In the genomic region with DNA sequence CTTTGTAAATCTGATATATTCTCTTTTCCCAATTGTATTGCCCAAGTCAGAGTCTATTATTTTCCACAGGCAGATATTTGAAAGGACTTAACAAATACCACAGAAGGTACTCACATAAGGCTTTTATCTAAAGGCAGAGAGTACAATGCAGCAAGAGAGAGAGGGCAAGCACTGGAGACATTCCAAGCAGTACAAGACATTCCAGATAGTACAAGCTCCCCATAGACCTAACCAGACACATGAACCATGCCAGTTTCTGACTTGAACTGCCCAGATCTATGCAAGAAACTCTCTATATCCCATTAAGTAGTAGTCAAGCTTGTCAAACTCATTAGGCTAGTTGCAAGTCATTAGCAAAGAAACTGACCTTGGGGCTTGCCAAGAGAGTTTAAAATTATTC, we compare ENCODE assay signal across 17 cellular contexts. TPM values are rescaled to one million over a fixed set of nuclear protein-coding genes. Genes with fewer than 3 reads are reported as not detected.
DNase-seq lines count a peak whose midpoint lies in the region; ATAC-seq, FAIRE-seq and TF ChIP-seq lines count a peak whose summit lies in the region.
"Had no signal": no experiment of that assay in that cellular context is flagged by ENCODE, and none has a peak within 500 bp of the region (broad histone marks: within the 10 kb centered on the region; RNA-seq: fewer than 3 reads in every experiment).

No MANE protein-coding gene starts in this region.

- no peak for TF ChIP-seq POLR2A in GM12878 (IDR thresholded peaks at IDR 0.05; ENCODE audit: low read depth, low read length)

- CTCF ChIA-PET in GM12878 (lab: Yijun Ruan, JAX): interaction anchor here (1.0 to 11.9 kb wide), 7 partner anchors 8 to 141 kb away, joined by 3 to 93 read pairs (median 6); no protein-coding TSS in a partner anchor

- no peak for TF ChIP-seq EP300 in GM12878 (IDR thresholded peaks at IDR 0.05; ENCODE audit: borderline replicate concordance in 1 of 2, control insufficient read depth in 1 of 2, low read depth in 2 of 2, low read length in 2 of 2)

- H3K4me1 ChIP-seq in HAP-1 (peaks cover 21% of the 10 kb centered on the region), GM12878 (ENCODE audit: control insufficient read depth, insufficient read depth, low read length) (peaks cover 27% of the 10 kb centered on the region; the same call in 1 of the 2 replicates)

- RAD21 ChIA-PET in GM12878 (lab: Charles Lee; ENCODE audit: unreplicated experiment): no interaction called here

- H2AFZ ChIP-seq in GM12878 (ENCODE audit: control insufficient read depth, low read depth, low read length): no peak overlapping the region

- H3K9me3 ChIP-seq in HAP-1 (peaks cover 11% of the 10 kb centered on the region; the same call in 1 of the 2 replicates), GM12878 (replicated peaks; ENCODE audit: control insufficient read depth, insufficient read depth, low read length) (peaks cover 10% of the 10 kb centered on the region)

- TF ChIP-seq CTCF in GM12878 (IDR thresholded peaks at IDR 0.05 in 2 of 3, conservative IDR thresholded peaks at IDR 0.05 in 1 of 3; ENCODE audit: control insufficient read depth in 2 of 3, extremely low read depth in 1 of 3, insufficient read depth in 1 of 3, low read depth in 3 of 3, low read length in 3 of 3): no peak
- no peak for TF ChIP-seq CTCF in fibroblast of pulmonary artery (IDR thresholded peaks at IDR 0.05; ENCODE audit: low read length, missing control alignments)
- TF ChIP-seq CTCF in retinal pigment epithelial cell (conservative IDR thresholded peaks at IDR 0.05; ENCODE audit: low read depth, low read length): no peak

- no peak for TF ChIP-seq RAD21 in GM12878 (IDR thresholded peaks at IDR 0.05; ENCODE audit: insufficient read depth, low read depth, low read length)

- H3K4me2 ChIP-seq in GM12878 (ENCODE audit: control insufficient read depth, insufficient read depth): no peak overlapping the region

- no peaks in the 10 kb centered on the region for H3K36me3 ChIP-seq in HAP-1 (replicated peaks)
- no peaks in the 10 kb centered on the region for H3K36me3 ChIP-seq in GM12878 (ENCODE audit: control insufficient read depth in 2 of 2, insufficient read depth in 2 of 2, low read length in 1 of 2)

- FAIRE-seq in GM12878 (lab: Jason Lieb, UNC): no peak
- FAIRE-seq: H1 had no signal

- intact Hi-C loops in GM12878 (cut with micrococcal nuclease; ENCODE audit: unreplicated experiment): loop anchor here (10.0 kb wide), 1 partner anchor 111 kb away; no protein-coding TSS in a partner anchor

- in situ Hi-C loops in HAP-1 (cut with MboI; ENCODE audit: low sequenced_read_pairs) (no loop called here), GM12878 (cut with MboI) (no loop called here)

- POLR2A ChIA-PET in GM12878 (lab: Charles Lee): no interaction called here

- H3K27me3 ChIP-seq in HAP-1 (ENCODE audit: low read depth) (no peaks in the 10 kb centered on the region), GM12878 (replicated peaks in 1 of 2; ENCODE audit: control insufficient read depth in 2 of 2, insufficient read depth in 2 of 2, low read length in 1 of 2) (no peaks in the 10 kb centered on the region)
- H3K27me3 ChIP-seq: BLaER1 treated with 17β-estradiol and CSF1 and Interleukin-3, amounts not matched to agents 10 nM and 100 nM had no signal

- no TSS peak for BruUV-seq in GM12878 (replicated peaks; lab: Mats Ljungman, UMichigan)

- H4K20me1 ChIP-seq in GM12878 (ENCODE audit: control insufficient read depth, insufficient read depth): no peaks in the 10 kb centered on the region
- H4K20me1 ChIP-seq: BLaER1 treated with 17β-estradiol and CSF1 and Interleukin-3, amounts not matched to agents 10 nM and 100 nM had no signal

- ATAC-seq in GM12878 (peak; percentile 30), HG03159 (IDR thresholded peaks at IDR 0.05; ENCODE audit: unreplicated experiment) (no peak), GM18502 (IDR thresholded peaks at IDR 0.05; ENCODE audit: poor library complexity, unreplicated experiment) (no peak)

- H3K9ac ChIP-seq in GM12878 (ENCODE audit: control insufficient read depth, insufficient read depth, low read length): no peak overlapping the region

- H3K27ac ChIP-seq in GM12878 (ENCODE audit: control insufficient read depth, insufficient read depth): no peak overlapping the region
- H3K27ac ChIP-seq: HL-60 had no signal

- SMC1A ChIA-PET in GM12878 (lab: Charles Lee; ENCODE audit: uncharacterized antibody, unreplicated experiment): interaction anchor here (1.0 to 2.0 kb wide), 9 partner anchors 9 to 50 kb away, joined by 3 to 11 read pairs (median 4); no protein-coding TSS in a partner anchor

- no peaks in the 10 kb centered on the region for H3K79me2 ChIP-seq in GM12878 (ENCODE audit: control insufficient read depth, insufficient read depth, low read length)

- peak; percentile 53 to 83 for DNase-seq in HAP-1 (ENCODE audit: low spot score in 2 of 2)
- no peak for DNase-seq in GM12878 (ENCODE audit: low read depth, low spot score)
- peak; percentile 4 for DNase-seq in fibroblast of pulmonary artery (ENCODE audit: low read depth)
- peak; percentile 98 for DNase-seq in retinal pigment epithelial cell (ENCODE audit: low read depth)
- no peak for DNase-seq in activated T-cell treated with anti-CD3 and anti-CD28 coated beads, Interleukin-2, amount 50 U/mL, for 1 hour
- DNase-seq: ACHN; CD4-positive, CD25-positive, alpha-beta regulatory T cell; DMS53; GF-D8; HCEC 1CT; HFFc6 had no signal

- no peak overlapping the region for H3K4me3 ChIP-seq in HAP-1
- H3K4me3 ChIP-seq in GM12878: no peak overlapping the region
- no peak overlapping the region for H3K4me3 ChIP-seq in fibroblast of pulmonary artery (replicated peaks; ENCODE audit: low read depth, low read length)
- H3K4me3 ChIP-seq in retinal pigment epithelial cell (ENCODE audit: low read length): no peak overlapping the region
- H3K4me3 ChIP-seq: BLaER1 treated with 17β-estradiol and CSF1 and Interleukin-3, amounts not matched to agents 10 nM and 100 nM had no signal

TF ChIP-seq in GM12878, 131 proteins besides CTCF, POLR2A, EP300 and RAD21 (continues in another document):
- no peak for TF ChIP-seq ZNF274 (IDR thresholded peaks at IDR 0.05; ENCODE audit: insufficient read depth, insufficient read length)
- no peak for TF ChIP-seq POLR2AphosphoS5 (IDR thresholded peaks at IDR 0.05; ENCODE audit: low read length)
- no peak for TF ChIP-seq PML (IDR thresholded peaks at IDR 0.05; ENCODE audit: low read length)
- no peak for TF ChIP-seq PBX3 (IDR thresholded peaks at IDR 0.05; ENCODE audit: insufficient replicate concordance, low read depth, low read length)
- TF ChIP-seq POLR2AphosphoS2 (IDR thresholded peaks at IDR 0.05; ENCODE audit: low read depth, low read length): no peak
- no peak for TF ChIP-seq BRCA1 (IDR thresholded peaks at IDR 0.05; ENCODE audit: low read depth, low read length)
- no peak for TF ChIP-seq ZNF217 (IDR thresholded peaks at IDR 0.05)

RNA-seq across cellular contexts. Expression of gene MS4A6E, which starts 11.2 kb away (rescaled TPM):
- total RNA-seq in GM12878 (2013; cell fraction: nucleolus; rRNA removed): not detected in 2 replicates
- total RNA-seq in GM12878 (2014; rRNA removed): 0.38 TPM in 1 of 2 replicates, not detected in the other
- not detected in 2 replicates for total RNA-seq in GM12878 (2014; rRNA removed; fragmentation: Illumina TruSeq; extraction: Trizol)
- total RNA-seq in GM12878 (2021): not detected in 2 replicates
- not detected for polyA plus RNA-seq in GM12878 (2011; ENCODE audit: low read depth)
- polyA plus RNA-seq in GM12878 (2011; rRNA removed): 0.14 and 0.27 TPM in 2 replicates
- polyA plus RNA-seq in GM12878 (2011; cell fraction: cytosol; rRNA removed): 0.28 TPM in 2 replicates
- 0.27 TPM in 1 of 2 replicates, not detected in the other for polyA plus RNA-seq in GM12878 (2011; cell fraction: nucleus; rRNA removed)
- not detected in 2 replicates for polyA plus RNA-seq in GM12878 (2012)
- polyA plus RNA-seq in GM12878 (2014; fragmentation: Illumina TruSeq; extraction: Trizol): 0.71 TPM in 1 of 2 replicates, not detected in the other
- polyA plus RNA-seq in GM12878 (2014; fragmentation: Nextera tagmentation; extraction: Ambion mirVana): under 1 TPM; 0.47 to 0.49 TPM
- not detected in 2 replicates for polyA plus RNA-seq in GM12878 (2014; rRNA removed)
- polyA plus RNA-seq in GM12878 (2016; fragmentation: Nextera tagmentation; extraction: Ambion mirVana): under 1 TPM; 0.39 to 0.86 TPM
- 0.52 TPM in 1 of 2 replicates, not detected in the other for polyA minus RNA-seq in GM12878 (2011; rRNA and poly(A)+ RNA removed)
- not detected in 2 replicates for polyA minus RNA-seq in GM12878 (2011; cell fraction: cytosol; rRNA and poly(A)+ RNA removed)
- polyA minus RNA-seq in GM12878 (2011; cell fraction: nucleus; rRNA and poly(A)+ RNA removed): not detected in 2 replicates
- total RNA-seq: A172; CD4-positive, CD25-positive, alpha-beta regulatory T cell; H1; HFFc6 had no signal
- polyA plus RNA-seq: CD4-positive, CD25-positive, alpha-beta regulatory T cell; H1 had no signal

RNA-seq across cellular contexts. Expression of gene MS4A4A, which starts 35.4 kb away (rescaled TPM):
- 0.61 and 0.88 TPM in 2 replicates for total RNA-seq in GM12878 (2013; cell fraction: nucleolus; rRNA removed)
- total RNA-seq in GM12878 (2014; rRNA removed) (0.27 and 0.56 TPM in 2 replicates), GM12878 (2014; rRNA removed; fragmentation: Illumina TruSeq; extraction: Trizol) (0.37 and 0.67 TPM in 2 replicates), GM12878 (2021) (0.88 and 1.2 TPM in 2 replicates)
- polyA plus RNA-seq in GM12878 (2011; ENCODE audit: low read depth): 0.33 TPM
- polyA plus RNA-seq in GM12878 (2011; rRNA removed) (0.10 and 0.19 TPM in 2 replicates), GM12878 (2014; fragmentation: Illumina TruSeq; extraction: Trizol) (0.22 and 0.69 TPM in 2 replicates), GM12878 (2014; fragmentation: Nextera tagmentation; extraction: Ambion mirVana) (1 to 10 TPM; 1.8 to 2.4 TPM), GM12878 (2014; rRNA removed) (0.91 and 1.4 TPM in 2 replicates), GM12878 (2016; fragmentation: Nextera tagmentation; extraction: Ambion mirVana) (under 1 TPM; 0.19 to 0.24 TPM)
- 0.07 TPM in 1 of 2 replicates, not detected in the other for polyA plus RNA-seq in GM12878 (2011; cell fraction: cytosol; rRNA removed)
- polyA plus RNA-seq in GM12878 (2011; cell fraction: nucleus; rRNA removed): 0.37 TPM in 1 of 2 replicates, not detected in the other
- 0.07 and 0.09 TPM in 2 replicates for polyA plus RNA-seq in GM12878 (2012)
- polyA minus RNA-seq in GM12878 (2011; rRNA and poly(A)+ RNA removed): not detected in 2 replicates
- not detected in 2 replicates for polyA minus RNA-seq in GM12878 (2011; cell fraction: cytosol; rRNA and poly(A)+ RNA removed)
- polyA minus RNA-seq in GM12878 (2011; cell fraction: nucleus; rRNA and poly(A)+ RNA removed): not detected in 2 replicates
- total RNA-seq: A172; CD4-positive, CD25-positive, alpha-beta regulatory T cell; H1; HFFc6 had no signal
- polyA plus RNA-seq: CD4-positive, CD25-positive, alpha-beta regulatory T cell; H1 had no signal

Comparison
In these comparisons a context has a peak if more than half of its experiments do, and no peak if none do; other contexts are left out.
1. DNase-seq: peak in HAP-1 (2 of 2), fibroblast of pulmonary artery (single experiment) and retinal pigment epithelial cell (single experiment); none in GM12878 (single experiment) and activated T-cell treated with anti-CD3 and anti-CD28 coated beads, Interleukin-2, amount 50 U/mL, for 1 hour (single experiment).